Comparison of ENCODE assay signal across 19 cellular contexts in the genomic region with DNA sequence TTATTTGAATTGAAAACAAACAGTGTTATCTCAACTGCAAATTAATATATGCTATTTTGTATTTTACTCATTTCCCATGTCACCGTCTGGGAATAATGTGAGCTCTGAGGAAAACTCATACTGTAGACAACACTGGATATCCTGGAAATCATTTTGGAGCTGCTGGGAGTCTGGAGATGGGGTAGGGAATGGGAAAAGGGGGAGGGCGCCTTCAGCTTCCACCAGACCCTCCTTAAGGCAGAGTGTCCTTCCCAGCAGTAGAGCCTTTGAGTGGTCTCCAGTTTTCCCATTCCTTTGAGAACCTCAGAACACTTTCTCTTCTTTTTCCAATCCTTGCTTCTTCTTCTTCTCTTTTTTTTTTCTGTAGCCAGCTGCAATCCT. TPM values are rescaled to one million over a fixed set of nuclear protein-coding genes. Genes with fewer than 3 reads are reported as not detected.
"Had no signal": no experiment of that assay in that cellular context is flagged by ENCODE, and none has a peak within 500 bp of the region (broad histone marks: within the 10 kb centered on the region; RNA-seq: fewer than 3 reads in every experiment).

No MANE protein-coding gene starts in this region.

- H3K4me1 ChIP-seq: breast epithelium, psoas muscle had no signal

- H3K27ac Mint-ChIP-seq: activated CD4-positive, alpha-beta memory T cell treated with anti-CD3 and anti-CD28 coated beads, Interleukin-2, amount 10 ng/mL, durations not matched to agents 7 days and 5 days; activated CD4-positive, alpha-beta T cell treated with anti-CD3 and anti-CD28 coated beads for 36 hours; activated CD8-positive, alpha-beta memory T cell treated with anti-CD3 and anti-CD28 coated beads, Interleukin-2, amount 10 ng/mL, durations not matched to agents 7 days and 5 days; activated T-helper 17 cell treated with anti-CD3 and anti-CD28 coated beads, Interleukin-2, amount 50 U/mL, for 72 hours; memory B cell; natural killer cell treated with Interleukin-12 subunit alpha and Interleukin-12 subunit beta and Interleukin-15 and Interleukin-18, amount 100 ng/mL, for 72 hours; stimulated activated naive CD8-positive, alpha-beta T cell treated with anti-CD3 and anti-CD28 coated beads, Interleukin-15, amount 100 ng/mL, for 72 hours; type B pancreatic cell had no signal

- H3K9me3 ChIP-seq: breast epithelium, esophagus squamous epithelium, psoas muscle had no signal

- DNase-seq: activated CD4-positive, alpha-beta memory T cell treated with anti-CD3 and anti-CD28 coated beads, Interleukin-2, amount 10 ng/mL, durations not matched to agents 7 days and 5 days; activated CD4-positive, alpha-beta T cell treated with anti-CD3 and anti-CD28 coated beads for 36 hours; activated CD8-positive, alpha-beta memory T cell treated with anti-CD3 and anti-CD28 coated beads, Interleukin-2, amount 10 ng/mL, durations not matched to agents 7 days and 5 days; activated naive CD4-positive, alpha-beta T cell treated with Interleukin-2 at 50 U/mL for 16 hours; aorta; cortex of kidney; effector CD4-positive, alpha-beta T cell; esophagus squamous epithelium; psoas muscle; right cardiac atrium; stimulated activated CD4-positive, alpha-beta T cell treated with anti-CD3 and anti-CD28 coated beads, Interleukin-15, amount 100 ng/mL, for 24 hours; stimulated activated CD4-positive, alpha-beta T cell treated with anti-CD3 and anti-CD28 coated beads, Interleukin-4, amount 100 ng/mL, for 1 hour; stimulated activated naive CD8-positive, alpha-beta T cell treated with anti-CD3 and anti-CD28 coated beads, Interleukin-15, amount 100 ng/mL, for 72 hours; SW 1271 had no signal

- H3K36me3 ChIP-seq: breast epithelium, esophagus squamous epithelium had no signal

- H3K36me3 Mint-ChIP-seq: activated CD8-positive, alpha-beta memory T cell treated with anti-CD3 and anti-CD28 coated beads, Interleukin-2, amount 10 ng/mL, durations not matched to agents 7 days and 5 days; memory B cell; natural killer cell treated with Interleukin-12 subunit alpha and Interleukin-12 subunit beta and Interleukin-15 and Interleukin-18, amount 100 ng/mL, for 72 hours; type B pancreatic cell had no signal

- H3K27me3 ChIP-seq: breast epithelium, esophagus squamous epithelium had no signal

- H3K4me1 Mint-ChIP-seq: activated CD4-positive, alpha-beta memory T cell treated with anti-CD3 and anti-CD28 coated beads, Interleukin-2, amount 10 ng/mL, durations not matched to agents 7 days and 5 days; activated CD4-positive, alpha-beta T cell treated with anti-CD3 and anti-CD28 coated beads for 36 hours; activated CD8-positive, alpha-beta memory T cell treated with anti-CD3 and anti-CD28 coated beads, Interleukin-2, amount 10 ng/mL, durations not matched to agents 7 days and 5 days; activated T-helper 17 cell treated with anti-CD3 and anti-CD28 coated beads, Interleukin-2, amount 50 U/mL, for 72 hours; memory B cell had no signal

- ATAC-seq: activated CD4-positive, alpha-beta T cell treated with anti-CD3 and anti-CD28 coated beads for 36 hours; activated CD8-positive, alpha-beta memory T cell treated with anti-CD3 and anti-CD28 coated beads, Interleukin-2, amount 10 ng/mL, durations not matched to agents 7 days and 5 days; activated T-helper 17 cell treated with anti-CD3 and anti-CD28 coated beads, Interleukin-2, amount 50 U/mL, for 72 hours; natural killer cell treated with Interleukin-12 subunit alpha and Interleukin-12 subunit beta and Interleukin-15 and Interleukin-18, amount 100 ng/mL, for 72 hours; psoas muscle; stimulated activated naive CD8-positive, alpha-beta T cell treated with anti-CD3 and anti-CD28 coated beads, Interleukin-15, amount 100 ng/mL, for 72 hours had no signal

- H3K27ac ChIP-seq: breast epithelium, esophagus squamous epithelium, psoas muscle had no signal

- H3K9me3 Mint-ChIP-seq: memory B cell, type B pancreatic cell had no signal

- H3K27me3 Mint-ChIP-seq: type B pancreatic cell had no signal

- H3K4me3 ChIP-seq: breast epithelium, esophagus squamous epithelium, psoas muscle had no signal

- H3K4me3 Mint-ChIP-seq: activated CD4-positive, alpha-beta memory T cell treated with anti-CD3 and anti-CD28 coated beads, Interleukin-2, amount 10 ng/mL, durations not matched to agents 7 days and 5 days; activated CD4-positive, alpha-beta T cell treated with anti-CD3 and anti-CD28 coated beads for 36 hours; activated CD8-positive, alpha-beta memory T cell treated with anti-CD3 and anti-CD28 coated beads, Interleukin-2, amount 10 ng/mL, durations not matched to agents 7 days and 5 days; activated T-helper 17 cell treated with anti-CD3 and anti-CD28 coated beads, Interleukin-2, amount 50 U/mL, for 72 hours; memory B cell; natural killer cell treated with Interleukin-12 subunit alpha and Interleukin-12 subunit beta and Interleukin-15 and Interleukin-18, amount 100 ng/mL, for 72 hours; stimulated activated naive CD8-positive, alpha-beta T cell treated with anti-CD3 and anti-CD28 coated beads, Interleukin-15, amount 100 ng/mL, for 72 hours; type B pancreatic cell had no signal

RNA-seq across cellular contexts. Expression of a gene that starts 5.4 kb away (rescaled TPM):
- total RNA-seq: activated T-helper 17 cell treated with anti-CD3 and anti-CD28 coated beads, Interleukin-2, amount 50 U/mL, for 72 hours; natural killer cell treated with Interleukin-12 subunit alpha and Interleukin-12 subunit beta and Interleukin-15 and Interleukin-18, amount 100 ng/mL, for 72 hours had no signal
